8 cellular contexts compared by ENCODE assay signal in the genomic region with DNA sequence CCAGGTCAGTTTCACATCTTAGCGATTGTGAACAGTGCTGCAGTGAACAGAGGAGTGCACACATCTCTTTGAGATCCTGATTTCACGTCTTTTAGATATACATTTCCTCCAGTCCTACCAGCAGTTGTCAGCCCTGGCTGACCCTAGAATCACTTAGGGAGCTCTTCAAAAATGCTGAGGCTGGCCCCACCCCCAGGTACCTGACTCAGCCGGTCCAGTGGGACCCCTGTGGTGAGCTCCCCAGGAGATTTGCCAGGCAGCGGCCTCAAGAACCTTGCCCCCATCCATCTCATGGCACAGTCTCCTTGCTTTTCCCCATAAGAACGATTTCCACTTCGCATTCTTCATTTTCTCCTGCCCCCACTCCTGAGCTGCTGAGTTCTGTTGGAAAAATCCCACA. TPM values are rescaled to one million over a fixed set of nuclear protein-coding genes. Genes with fewer than 3 reads are reported as not detected.
"Had no signal": no experiment of that assay in that cellular context is flagged by ENCODE, and none has a peak within 500 bp of the region (broad histone marks: within the 10 kb centered on the region; RNA-seq: fewer than 3 reads in every experiment).

No MANE protein-coding gene starts in this region.

- H3K9me3 Mint-ChIP-seq: H9 had no signal

- H3K4me3 Mint-ChIP-seq: H9 had no signal

- DNase-seq: GOT3, H9, HCEC 1CT, IMR-90, KBM-7 had no signal

- H3K27ac Mint-ChIP-seq: H9 had no signal

- H3K27ac ChIP-seq: KMS-11 had no signal

RNA-seq across cellular contexts. Expression of a gene that starts 45.5 kb away (rescaled TPM):
- total RNA-seq: H4, H9, HT-29, IMR-90 had no signal
